Comparison of ENCODE assay signal across 8 cellular contexts in the genomic region with DNA sequence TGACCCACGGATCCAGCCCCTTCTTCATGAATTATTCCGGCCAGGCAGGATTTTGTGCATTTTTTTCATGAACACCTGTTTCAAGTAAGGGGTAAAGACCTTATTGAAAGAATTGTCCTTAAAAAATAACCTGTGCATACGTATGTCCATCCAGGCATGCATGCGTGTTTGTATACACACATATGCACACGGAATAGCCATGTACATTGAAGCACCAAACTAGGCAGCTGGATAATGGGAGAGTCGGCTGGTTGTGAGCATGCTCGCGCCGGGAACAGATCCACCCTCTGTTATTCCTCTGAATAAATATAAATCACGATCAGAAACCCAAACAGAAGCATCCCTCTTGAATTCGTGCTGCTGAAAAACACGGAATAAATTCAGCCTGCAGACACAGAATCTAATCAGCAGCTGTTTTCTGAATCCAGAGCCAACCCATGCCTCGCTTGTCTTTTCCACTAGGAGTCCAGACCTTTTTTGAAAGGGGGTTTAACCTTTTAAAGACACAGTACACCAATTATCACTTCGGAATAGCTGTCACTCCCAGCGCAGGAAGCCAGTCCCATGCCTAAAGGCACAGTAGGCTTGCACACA. TPM values are rescaled to one million over a fixed set of nuclear protein-coding genes. Genes with fewer than 3 reads are reported as not detected.
DNase-seq lines count a peak whose midpoint lies in the region; ATAC-seq, FAIRE-seq and TF ChIP-seq lines count a peak whose summit lies in the region.

TSS of gene HIVEP3 (minus strand) at position 473 of the 594 bp plus-strand sequence.

- no TSS peak for BruUV-seq in mammary epithelial cell (replicated peaks; lab: Mats Ljungman, UMichigan)

- H3K36me3 ChIP-seq in mammary epithelial cell (ENCODE audit: insufficient read depth, low read length) (no peaks in the 10 kb centered on the region), kidney (ENCODE audit: control insufficient read depth in 1 of 2, insufficient read depth in 2 of 2, low read length in 2 of 2) (no peaks in the 10 kb centered on the region)

- no peaks in the 10 kb centered on the region for H3K27me3 ChIP-seq in mammary epithelial cell (ENCODE audit: insufficient read depth, low read length)

- no peak for DNase-seq in activated T-cell treated with anti-CD3 and anti-CD28 coated beads, Interleukin-2, amount 50 U/mL, for 72 hours
- DNase-seq in activated T-cell treated with anti-CD3 and anti-CD28 coated beads for 4 hours (no peak), NCI-H69 (lab: John Stamatoyannopoulos, UW) (peak; percentile 83), mammary epithelial cell (peak; percentile 39), kidney (no peak)
- DNase-seq in stimulated activated naive B cell treated with anti-CD40 and anti-IgM and Interleukin-4, amounts not matched to agents 10 μg/mL and 1 μg/mL and 100 μg/mL, for 72 hours: no peak
- no peak for DNase-seq in activated effector memory CD4-positive, alpha-beta T cell treated with anti-CD3 and anti-CD28 coated beads, Interleukin-2, amount 50 U/mL, for 16 hours

- H3K27ac Mint-ChIP-seq in activated T-cell treated with anti-CD3 and anti-CD28 coated beads, Interleukin-2, amount 50 U/mL, for 72 hours: peak within 1 kb of the TSS; percentile 88
- H3K27ac Mint-ChIP-seq in stimulated activated naive B cell treated with anti-CD40 and anti-IgM and Interleukin-4, amounts not matched to agents 10 μg/mL and 1 μg/mL and 100 μg/mL, for 72 hours: no peak within 1 kb of the TSS

- H3K9ac ChIP-seq in mammary epithelial cell (ENCODE audit: insufficient read depth, low read length): peak within 1 kb of the TSS; percentile 56
- H3K9ac ChIP-seq in kidney (ENCODE audit: low read length in 2 of 2): peak within 1 kb of the TSS; percentile 56 to 74

- in situ Hi-C loops in mammary epithelial cell (cut with MboI; ENCODE audit: low sequenced_read_pairs in 2 of 2): loop anchor here in 1 of 2 donors (10.0 kb wide), 1 partner anchor 106 kb away; no protein-coding TSS in a partner anchor

- H3K27me3 Mint-ChIP-seq in activated T-cell treated with anti-CD3 and anti-CD28 coated beads, Interleukin-2, amount 50 U/mL, for 72 hours (ENCODE audit: low read depth): no peaks in the 10 kb centered on the region
- peaks cover 48 to 79% of the 10 kb centered on the region in 2 donors for H3K27me3 Mint-ChIP-seq in stimulated activated naive B cell treated with anti-CD40 and anti-IgM and Interleukin-4, amounts not matched to agents 10 μg/mL and 1 μg/mL and 100 μg/mL, for 72 hours

- H3K36me3 Mint-ChIP-seq in activated T-cell treated with anti-CD3 and anti-CD28 coated beads, Interleukin-2, amount 50 U/mL, for 72 hours (ENCODE audit: insufficient read depth in 2 of 2): peaks cover 6 to 13% of the 10 kb centered on the region in 2 donors
- peaks cover 2 to 4% of the 10 kb centered on the region in 2 donors for H3K36me3 Mint-ChIP-seq in stimulated activated naive B cell treated with anti-CD40 and anti-IgM and Interleukin-4, amounts not matched to agents 10 μg/mL and 1 μg/mL and 100 μg/mL, for 72 hours

- dilution Hi-C loops in mammary epithelial cell (cut with HindIII; ENCODE audit: low sequenced_read_pairs): no loop called here

- no peaks in the 10 kb centered on the region for H4K20me1 ChIP-seq in mammary epithelial cell (ENCODE audit: insufficient read depth, low read length)

- WGBS in mammary epithelial cell (ENCODE audit: low coverage, missing lambda C conversion rate): 10% methylated on average over 15 of the region's 15 CpGs

- TF ChIP-seq CTCF in mammary epithelial cell (conservative IDR thresholded peaks at IDR 0.05 in 1 of 2, IDR thresholded peaks at IDR 0.05 in 1 of 2; ENCODE audit: extremely low read depth in 1 of 2, insufficient read depth in 1 of 2, low read depth in 1 of 2, low read length in 2 of 2) (peak; percentile 27 to 31), kidney (IDR thresholded peaks at IDR 0.05; ENCODE audit: borderline replicate concordance, extremely low read depth, insufficient read depth) (no peak)

- intact Hi-C loops in mammary epithelial cell (cut with micrococcal nuclease) (loop anchor here (1.0 to 5.0 kb wide), 2 partner anchors 18 to 119 kb away; no protein-coding TSS in a partner anchor), kidney (cut with DNase I) (no loop called here)

- H2AFZ ChIP-seq in mammary epithelial cell (ENCODE audit: low read depth, low read length): peak within 1 kb of the TSS; percentile 79

- no peak for ATAC-seq in activated T-cell treated with anti-CD3 and anti-CD28 coated beads, Interleukin-2, amount 50 U/mL, for 72 hours (replicated peaks in 1 of 2)
- no peak for ATAC-seq in stimulated activated naive B cell treated with anti-CD40 and anti-IgM and Interleukin-4, amounts not matched to agents 10 μg/mL and 1 μg/mL and 100 μg/mL, for 72 hours (replicated peaks)
- ATAC-seq in GM21825 (IDR thresholded peaks at IDR 0.05; ENCODE audit: unreplicated experiment): no peak

- FAIRE-seq in kidney (lab: Jason Lieb, UNC): no peak

- H3K4me2 ChIP-seq in mammary epithelial cell (ENCODE audit: insufficient read depth, low read depth, low read length): peak within 1 kb of the TSS; percentile 87

- H3K9me3 ChIP-seq in mammary epithelial cell (replicated peaks; ENCODE audit: insufficient read depth, low read length) (no peaks in the 10 kb centered on the region), kidney (ENCODE audit: control insufficient read depth in 1 of 2, low read length in 2 of 2) (no peaks in the 10 kb centered on the region)

- peak within 1 kb of the TSS; percentile 39 to 58 (median 52) for H3K4me3 ChIP-seq in mammary epithelial cell (replicated peaks in 1 of 3; ENCODE audit: insufficient read depth in 1 of 3, low read depth in 2 of 3, low read length in 3 of 3)
- H3K4me3 ChIP-seq in kidney (ENCODE audit: low read length in 2 of 2): peak within 1 kb of the TSS; percentile 81 to 83

- H3K79me2 ChIP-seq in mammary epithelial cell (ENCODE audit: insufficient read depth, low read length): peaks cover 30% of the 10 kb centered on the region

- CTCF ChIA-PET in mammary epithelial cell (lab: Charles Lee; ENCODE audit: low non-redundant PET): interaction anchor here (0.6 kb wide), 1 partner anchor 27 kb away, joined by 3 read pairs; no protein-coding TSS in a partner anchor

- peak within 1 kb of the TSS; percentile 82 to 96 for H3K4me3 Mint-ChIP-seq in activated T-cell treated with anti-CD3 and anti-CD28 coated beads, Interleukin-2, amount 50 U/mL, for 72 hours
- peak within 1 kb of the TSS; percentile 82 to 84 for H3K4me3 Mint-ChIP-seq in stimulated activated naive B cell treated with anti-CD40 and anti-IgM and Interleukin-4, amounts not matched to agents 10 μg/mL and 1 μg/mL and 100 μg/mL, for 72 hours

- H3K9me3 Mint-ChIP-seq in activated T-cell treated with anti-CD3 and anti-CD28 coated beads, Interleukin-2, amount 50 U/mL, for 72 hours: peaks cover 0 to 6% of the 10 kb centered on the region in 2 donors
- H3K9me3 Mint-ChIP-seq in stimulated activated naive B cell treated with anti-CD40 and anti-IgM and Interleukin-4, amounts not matched to agents 10 μg/mL and 1 μg/mL and 100 μg/mL, for 72 hours: peaks cover 6 to 13% of the 10 kb centered on the region in 2 donors

- H3K4me1 Mint-ChIP-seq in activated T-cell treated with anti-CD3 and anti-CD28 coated beads, Interleukin-2, amount 50 U/mL, for 72 hours (ENCODE audit: low read depth): peaks cover 76% of the 10 kb centered on the region
- peaks cover 21 to 34% of the 10 kb centered on the region in 2 donors for H3K4me1 Mint-ChIP-seq in stimulated activated naive B cell treated with anti-CD40 and anti-IgM and Interleukin-4, amounts not matched to agents 10 μg/mL and 1 μg/mL and 100 μg/mL, for 72 hours

- H3K27ac ChIP-seq in mammary epithelial cell (ENCODE audit: insufficient read depth, low read depth, low read length) (peak within 1 kb of the TSS; percentile 27), kidney (ENCODE audit: low read depth in 2 of 2, low read length in 2 of 2) (no peak within 1 kb of the TSS)

- H3K4me1 ChIP-seq in mammary epithelial cell (ENCODE audit: insufficient read depth, low read length) (peaks cover 52% of the 10 kb centered on the region), kidney (ENCODE audit: control insufficient read depth in 1 of 2, insufficient read depth in 1 of 2, low read depth in 1 of 2, low read length in 2 of 2) (peaks cover 22 to 23% of the 10 kb centered on the region in 2 donors)

RNA-seq across cellular contexts. Expression of gene HIVEP3, which starts in this region (rescaled TPM):
- total RNA-seq in activated T-cell treated with anti-CD3 and anti-CD28 coated beads, Interleukin-2, amount 50 U/mL, for 72 hours: 10 to 100 TPM; 22.8 to 29.2 TPM
- total RNA-seq in mammary epithelial cell (1 to 10 TPM; 4.5 to 7.9 TPM), kidney (11.0 TPM)
- polyA plus RNA-seq in mammary epithelial cell (6.6 TPM), kidney (ENCODE audit: insufficient read depth, low read depth, low replicate concordance) (3.5 TPM)
- 9.8 TPM for polyA minus RNA-seq in mammary epithelial cell

Comparison
In these comparisons a context has a peak if more than half of its experiments do, and no peak if none do; other contexts are left out.
1. DNase-seq: peak in NCI-H69 (single experiment) and mammary epithelial cell (single experiment); none in activated T-cell treated with anti-CD3 and anti-CD28 coated beads, Interleukin-2, amount 50 U/mL, for 72 hours (0 of 2), activated T-cell treated with anti-CD3 and anti-CD28 coated beads for 4 hours (single experiment), kidney (single experiment), stimulated activated naive B cell treated with anti-CD40 and anti-IgM and Interleukin-4, amounts not matched to agents 10 μg/mL and 1 μg/mL and 100 μg/mL, for 72 hours (single experiment) and activated effector memory CD4-positive, alpha-beta T cell treated with anti-CD3 and anti-CD28 coated beads, Interleukin-2, amount 50 U/mL, for 16 hours (single experiment).